Comparison of ENCODE assay signal across 11 cellular contexts in genomic region chr14:103551338-103551762, GRCh38. TPM values are rescaled to one million over a fixed set of nuclear protein-coding genes. Genes with fewer than 3 reads are reported as not detected.
DNase-seq lines count a peak whose midpoint lies in the region; ATAC-seq and TF ChIP-seq lines count a peak whose summit lies in the region.
"Had no signal": no experiment of that assay in that cellular context is flagged by ENCODE, and none has a peak within 500 bp of the region (broad histone marks: within the 10 kb centered on the region; RNA-seq: fewer than 3 reads in every experiment).

No MANE protein-coding gene starts in this region.

- CTCF ChIA-PET in activated CD4-positive, alpha-beta memory T cell treated with anti-CD3 and anti-CD28 coated beads for 36 hours (lab: Charles Lee): interaction anchor here (2.7 kb wide), 1 partner anchor 33 kb away, joined by 12 read pairs; no protein-coding TSS in a partner anchor

- peaks cover 23 to 91% (median 62%) of the 10 kb centered on the region in 9 donors for H3K4me1 ChIP-seq in heart right ventricle
- no peaks in the 10 kb centered on the region for H3K4me1 ChIP-seq in ovary (ENCODE audit: insufficient read depth)

- no peaks in the 10 kb centered on the region for H3K27me3 Mint-ChIP-seq in activated CD4-positive, alpha-beta memory T cell treated with anti-CD3 and anti-CD28 coated beads for 36 hours

- ATAC-seq in heart right ventricle (peak; percentile 9 to 72 (median 36)), HG03565 (IDR thresholded peaks at IDR 0.05; ENCODE audit: unreplicated experiment) (no peak), HG03159 (IDR thresholded peaks at IDR 0.05; ENCODE audit: unreplicated experiment) (no peak)

- no peak for TF ChIP-seq CTCF in heart right ventricle (IDR thresholded peaks at IDR 0.05)
- no peak for TF ChIP-seq CTCF in ovary (IDR thresholded peaks at IDR 0.05)

- TF ChIP-seq EP300 in ovary (IDR thresholded peaks at IDR 0.05): no peak

- H3K27ac ChIP-seq in heart right ventricle: peak overlapping the region; percentile 63 to 95 (median 88)
- H3K27ac ChIP-seq in ovary: no peak overlapping the region

- DNase-seq in activated CD8-positive, alpha-beta memory T cell treated with anti-CD3 and anti-CD28 coated beads, Interleukin-2, amount 50 U/mL, for 4 hours: peak; percentile 10
- no peak for DNase-seq in activated CD8-positive, alpha-beta memory T cell treated with anti-CD3 and anti-CD28 coated beads, Interleukin-2, amount 50 U/mL, for 48 hours
- DNase-seq in heart right ventricle (peak in 1 of 2 donors; percentile 65), ovary (peak in 3 of 5 donors; percentile 18 to 62 (median 24)), NCI-H1092 (lab: John Stamatoyannopoulos, UW) (no peak)
- DNase-seq in activated CD4-positive, alpha-beta memory T cell treated with anti-CD3 and anti-CD28 coated beads for 36 hours: no peak
- DNase-seq: effector memory CD4-positive, alpha-beta T cell; GOT3; NCI-H1105 had no signal

- H3K27me3 ChIP-seq in heart right ventricle (no peaks in the 10 kb centered on the region), ovary (no peaks in the 10 kb centered on the region)

- H3K4me3 Mint-ChIP-seq in activated CD4-positive, alpha-beta memory T cell treated with anti-CD3 and anti-CD28 coated beads for 36 hours: no peak overlapping the region

- H3K27ac Mint-ChIP-seq in activated CD4-positive, alpha-beta memory T cell treated with anti-CD3 and anti-CD28 coated beads for 36 hours: no peak overlapping the region

- H3K4me1 Mint-ChIP-seq in activated CD4-positive, alpha-beta memory T cell treated with anti-CD3 and anti-CD28 coated beads for 36 hours (ENCODE audit: low read depth): no peaks in the 10 kb centered on the region

- H3K36me3 ChIP-seq in heart right ventricle (peaks cover 0 to 5% (median 0%) of the 10 kb centered on the region in 9 donors), ovary (no peaks in the 10 kb centered on the region)

- H3K9me3 Mint-ChIP-seq in activated CD4-positive, alpha-beta memory T cell treated with anti-CD3 and anti-CD28 coated beads for 36 hours: no peaks in the 10 kb centered on the region

- no peaks in the 10 kb centered on the region for H3K36me3 Mint-ChIP-seq in activated CD4-positive, alpha-beta memory T cell treated with anti-CD3 and anti-CD28 coated beads for 36 hours

- TF ChIP-seq POLR2A in ovary (IDR thresholded peaks at IDR 0.05): no peak

- intact Hi-C loops in heart right ventricle (cut with DNase I) (loop anchor here in 1 of 10 donors (5.0 kb wide), 1 partner anchor 49 kb away; no protein-coding TSS in a partner anchor), ovary (cut with DNase I) (loop anchor here in 1 of 4 donors (5.0 kb wide), 1 partner anchor 34 kb away; no protein-coding TSS in a partner anchor)
- intact Hi-C loops in activated CD4-positive, alpha-beta memory T cell treated with anti-CD3 and anti-CD28 coated beads for 36 hours (cut with micrococcal nuclease): no loop called here

- H3K4me3 ChIP-seq in heart right ventricle (peak overlapping the region in 5 of 10 donors; percentile 2 to 40 (median 30)), ovary (no peak overlapping the region)

- POLR2A ChIA-PET in activated CD4-positive, alpha-beta memory T cell treated with anti-CD3 and anti-CD28 coated beads for 36 hours (lab: Charles Lee): no interaction called here

- no peaks in the 10 kb centered on the region for H3K9me3 ChIP-seq in heart right ventricle
- H3K9me3 ChIP-seq in ovary: no peaks in the 10 kb centered on the region

- 39 to 50% methylated on average over 16 to 17 of the region's 17 CpGs for WGBS in heart right ventricle, 2 donors
- WGBS in ovary, 3 donors: 74 to 78% (median 76%) methylated on average over 17 of the region's 17 CpGs

RNA-seq across cellular contexts. Expression of gene BAG5, which starts 11.1 kb away (rescaled TPM):
- total RNA-seq in heart right ventricle: 10 to 100 TPM; 14.0 to 19.7 (median 16.8) TPM
- 1 to 10 TPM; 5.0 to 9.9 TPM for polyA plus RNA-seq in heart right ventricle
- 10 to 100 TPM; 13.2 to 29.1 (median 24.4) TPM for total RNA-seq in ovary
- 10 to 100 TPM in 1 of 2 donors, 1 to 10 TPM in 1; 9.8 to 26.6 TPM for polyA plus RNA-seq in ovary
- total RNA-seq in activated CD4-positive, alpha-beta memory T cell treated with anti-CD3 and anti-CD28 coated beads for 36 hours: 10 to 100 TPM; 23.2 to 23.8 TPM

RNA-seq across cellular contexts. Expression of gene COA8, which starts 11.4 kb away (rescaled TPM):
- 10 to 100 TPM; 33.3 to 53.9 (median 40.3) TPM for total RNA-seq in heart right ventricle
- polyA plus RNA-seq in heart right ventricle: 100 to 1,000 TPM in 1 of 2 donors, 10 to 100 TPM in 1; 51.6 to 141 TPM
- total RNA-seq in ovary: 10 to 100 TPM; 11.4 to 28.1 (median 26.6) TPM
- 10 to 100 TPM; 34.9 to 50.1 TPM for polyA plus RNA-seq in ovary
- total RNA-seq in activated CD4-positive, alpha-beta memory T cell treated with anti-CD3 and anti-CD28 coated beads for 36 hours: 10 to 100 TPM; 46.2 to 48.9 TPM

RNA-seq across cellular contexts. Expression of gene TRMT61A, which starts 22.4 kb away (rescaled TPM):
- total RNA-seq in heart right ventricle: 1 to 10 TPM; 2.9 to 7.5 (median 3.8) TPM
- 10 to 100 TPM in 1 of 2 donors, 1 to 10 TPM in 1; 8.6 to 14.7 TPM for polyA plus RNA-seq in heart right ventricle
- total RNA-seq in ovary: 10 to 100 TPM in 6 of 7 donors, 1 to 10 TPM in 1; 8.1 to 20.9 (median 14.8) TPM
- 10 to 100 TPM in 1 of 2 donors, under 1 TPM in 1; 0.62 to 12.1 TPM for polyA plus RNA-seq in ovary
- total RNA-seq in activated CD4-positive, alpha-beta memory T cell treated with anti-CD3 and anti-CD28 coated beads for 36 hours: 1 to 10 TPM; 7.4 to 7.6 TPM

RNA-seq across cellular contexts. Expression of gene CKB, which starts 28.7 kb away (rescaled TPM):
- total RNA-seq in heart right ventricle (100 to 1,000 TPM; 273 to 896 (median 534) TPM), ovary (100 to 1,000 TPM in 6 of 7 donors, 10 to 100 TPM in 1; 79.4 to 284 (median 140) TPM)
- polyA plus RNA-seq in heart right ventricle (1,000 to 10,000 TPM in 1 of 2 donors, 100 to 1,000 TPM in 1; 717 to 1,062 TPM), ovary (100 to 1,000 TPM in 1 of 2 donors, 10 to 100 TPM in 1; 47.5 to 134 TPM)
- 1 to 10 TPM; 5.9 to 6.1 TPM for total RNA-seq in activated CD4-positive, alpha-beta memory T cell treated with anti-CD3 and anti-CD28 coated beads for 36 hours

Comparison
In these comparisons a context has a peak if more than half of its experiments do, and no peak if none do; other contexts are left out.
1. DNase-seq: peak in activated CD8-positive, alpha-beta memory T cell treated with anti-CD3 and anti-CD28 coated beads, Interleukin-2, amount 50 U/mL, for 4 hours (single experiment) and ovary (3 of 5); none in activated CD8-positive, alpha-beta memory T cell treated with anti-CD3 and anti-CD28 coated beads, Interleukin-2, amount 50 U/mL, for 48 hours (single experiment), activated CD4-positive, alpha-beta memory T cell treated with anti-CD3 and anti-CD28 coated beads for 36 hours (single experiment) and NCI-H1092 (single experiment).
2. ATAC-seq: peak in heart right ventricle (8 of 8); none in HG03565 (single experiment) and HG03159 (single experiment).
3. H3K27ac ChIP-seq: peak in heart right ventricle (10 of 10); none in ovary (0 of 2).